ENCODE assay signal across 1 cellular context in genomic region chr16:54102888-54103866, GRCh38.
TF ChIP-seq lines count a peak whose summit lies in the region.

No MANE protein-coding gene starts in this region.

TF ChIP-seq in HepG2, 621 proteins besides CTCF, POLR2A, EP300 and RAD21 (continued from another document and continues in another):
- TF ChIP-seq LRRFIP1 (CRISPR knock-in tag; conservative IDR thresholded peaks at IDR 0.05), result no peak
- no peak for TF ChIP-seq ZNF160 (CRISPR knock-in tag; IDR thresholded peaks at IDR 0.05)
- TF ChIP-seq GABPB1 (CRISPR knock-in tag; IDR thresholded peaks at IDR 0.05), result no peak
- TF ChIP-seq ATF3 (CRISPR knock-in tag; IDR thresholded peaks at IDR 0.05), result no peak
- TF ChIP-seq ZNF205 (CRISPR knock-in tag; IDR thresholded peaks at IDR 0.05), result peak; percentile 84
- no peak for TF ChIP-seq ZNF468 (CRISPR knock-in tag; IDR thresholded peaks at IDR 0.05)
- peak; percentile 94; the same call in 1 of the 2 replicates for TF ChIP-seq MED13 (CRISPR knock-in tag; IDR thresholded peaks at IDR 0.05)
- TF ChIP-seq ZNF878 (CRISPR knock-in tag; IDR thresholded peaks at IDR 0.05), result 0 out of 2 replicates have a peak, but pooled peaks have one; percentile 14
- TF ChIP-seq CCAR2 (optimal IDR thresholded peaks at IDR 0.05; ENCODE audit: low read depth, low read length), result no peak
- no peak for TF ChIP-seq ZNF598 (CRISPR knock-in tag; IDR thresholded peaks at IDR 0.05; ENCODE audit: borderline replicate concordance)
- TF ChIP-seq PHB2 (IDR thresholded peaks at IDR 0.05; ENCODE audit: partially characterized antibody), result no peak
- TF ChIP-seq ATAD3A (CRISPR knock-in tag; IDR thresholded peaks at IDR 0.05), result no peak
- no peak for TF ChIP-seq ZNF619 (CRISPR knock-in tag; IDR thresholded peaks at IDR 0.05)
- TF ChIP-seq GMEB1 (CRISPR knock-in tag; IDR thresholded peaks at IDR 0.05; ENCODE audit: borderline replicate concordance), result no peak; the same call in 1 of the 2 replicates
- TF ChIP-seq ZNF547 (CRISPR knock-in tag; IDR thresholded peaks at IDR 0.05), result no peak
- no peak for TF ChIP-seq ZC3H4 (CRISPR knock-in tag; IDR thresholded peaks at IDR 0.05; ENCODE audit: borderline replicate concordance)
- TF ChIP-seq YEATS2 (CRISPR knock-in tag; IDR thresholded peaks at IDR 0.05; ENCODE audit: borderline replicate concordance), result no peak
- TF ChIP-seq HDAC2 (CRISPR knock-in tag; IDR thresholded peaks at IDR 0.05), result peak; percentile 88
- TF ChIP-seq ZNF557 (CRISPR knock-in tag; IDR thresholded peaks at IDR 0.05), result no peak
- TF ChIP-seq SRSF4 (IDR thresholded peaks at IDR 0.05; ENCODE audit: low read depth, low read length, poor library complexity, severe bottlenecking), result no peak
- TF ChIP-seq ZNF652 (CRISPR knock-in tag; IDR thresholded peaks at IDR 0.05; ENCODE audit: borderline replicate concordance, low read depth), result peak; percentile 45; the same call in 1 of the 2 replicates
- TF ChIP-seq ZNF841 (CRISPR knock-in tag; IDR thresholded peaks at IDR 0.05; ENCODE audit: borderline replicate concordance), result no peak
- TF ChIP-seq CSRNP1 (CRISPR knock-in tag; IDR thresholded peaks at IDR 0.05), result no peak
- no peak for TF ChIP-seq CC2D1A (CRISPR knock-in tag; IDR thresholded peaks at IDR 0.05)
- no peak for TF ChIP-seq SRF (IDR thresholded peaks at IDR 0.05; ENCODE audit: low read depth, low read length)
- TF ChIP-seq NFYC (CRISPR knock-in tag; IDR thresholded peaks at IDR 0.05), result no peak
- no peak; the same call in 1 of the 2 replicates for TF ChIP-seq ZNF605 (CRISPR knock-in tag; IDR thresholded peaks at IDR 0.05)
- TF ChIP-seq ZSCAN30 (CRISPR knock-in tag; IDR thresholded peaks at IDR 0.05), result no peak
- TF ChIP-seq KAT7 (CRISPR knock-in tag; IDR thresholded peaks at IDR 0.05; ENCODE audit: borderline replicate concordance), result peak; percentile 76; the same call in 1 of the 2 replicates
- TF ChIP-seq ZNF7 (CRISPR knock-in tag; IDR thresholded peaks at IDR 0.05), result no peak
- no peak for TF ChIP-seq ZNF407 (CRISPR knock-in tag; IDR thresholded peaks at IDR 0.05; ENCODE audit: not compliant biosample characterization)
- TF ChIP-seq SIN3B (IDR thresholded peaks at IDR 0.05; ENCODE audit: low read length), result no peak
- no peak for TF ChIP-seq CBX1 (IDR thresholded peaks at IDR 0.05; ENCODE audit: low read depth)
- TF ChIP-seq CREM (IDR thresholded peaks at IDR 0.05), result peak; percentile 96
- TF ChIP-seq CREM (CRISPR knock-in tag; IDR thresholded peaks at IDR 0.05), result no peak
- TF ChIP-seq FOXM1 (CRISPR knock-in tag; IDR thresholded peaks at IDR 0.05), result no peak
- TF ChIP-seq PRMT3 (CRISPR knock-in tag; IDR thresholded peaks at IDR 0.05; ENCODE audit: borderline replicate concordance, low read depth), result no peak
- TF ChIP-seq KDM2A (CRISPR knock-in tag; IDR thresholded peaks at IDR 0.05; ENCODE audit: borderline replicate concordance, low read depth), result no peak
- TF ChIP-seq ZGPAT (CRISPR knock-in tag; IDR thresholded peaks at IDR 0.05), result peak; percentile 79; the same call in 1 of the 2 replicates
- peak; percentile 88; the same call in 1 of the 2 replicates for TF ChIP-seq RCOR2 (CRISPR knock-in tag; IDR thresholded peaks at IDR 0.05)
- no peak for TF ChIP-seq MTF2 (CRISPR knock-in tag; IDR thresholded peaks at IDR 0.05; ENCODE audit: borderline replicate concordance)
- TF ChIP-seq ZNF484 (CRISPR knock-in tag; IDR thresholded peaks at IDR 0.05; ENCODE audit: borderline replicate concordance, low read depth), result no peak
- TF ChIP-seq ZFP1 (CRISPR knock-in tag; IDR thresholded peaks at IDR 0.05), result peak; percentile 79; the same call in 1 of the 2 replicates
- 0 out of 2 replicates have a peak, but pooled peaks have one; percentile 7 for TF ChIP-seq LCORL (IDR thresholded peaks at IDR 0.05)
- TF ChIP-seq LCORL (CRISPR knock-in tag; IDR thresholded peaks at IDR 0.05), result peak; percentile 75; the same call in 1 of the 2 replicates
- TF ChIP-seq DR1 (CRISPR knock-in tag; IDR thresholded peaks at IDR 0.05), result no peak
- TF ChIP-seq EHMT2 (IDR thresholded peaks at IDR 0.05; ENCODE audit: borderline replicate concordance, low read depth, low read length), result peak; percentile 64; the same call in 1 of the 2 replicates
- TF ChIP-seq FIP1L1 (IDR thresholded peaks at IDR 0.05; ENCODE audit: borderline replicate concordance, insufficient read depth, low read depth, low read length), result no peak
- no peak for TF ChIP-seq ETV6 (CRISPR knock-in tag; conservative IDR thresholded peaks at IDR 0.05)
- TF ChIP-seq ZNF550 (CRISPR knock-in tag; IDR thresholded peaks at IDR 0.05; ENCODE audit: borderline replicate concordance), result no peak
- 0 out of 2 replicates have a peak, but pooled peaks have one; percentile 66 for TF ChIP-seq ZNF224 (CRISPR knock-in tag; IDR thresholded peaks at IDR 0.05)
- TF ChIP-seq ATF7-NPFF (CRISPR knock-in tag; IDR thresholded peaks at IDR 0.05; ENCODE audit: low read depth), result no peak
- no peak; the same call in 1 of the 2 replicates for TF ChIP-seq ZNF569 (CRISPR knock-in tag; IDR thresholded peaks at IDR 0.05; ENCODE audit: borderline replicate concordance)
- no peak for TF ChIP-seq SNRNP70 (IDR thresholded peaks at IDR 0.05; ENCODE audit: low read depth, low read length)
- TF ChIP-seq SCMH1 (CRISPR knock-in tag; IDR thresholded peaks at IDR 0.05; ENCODE audit: borderline replicate concordance), result no peak
- TF ChIP-seq HNF4G (IDR thresholded peaks at IDR 0.05; ENCODE audit: borderline replicate concordance, low read depth, low read length), result peak; percentile 58; the same call in 1 of the 2 replicates
- TF ChIP-seq HNF4G (CRISPR knock-in tag; IDR thresholded peaks at IDR 0.05; ENCODE audit: borderline replicate concordance, low read depth), result no peak
- no peak for TF ChIP-seq ZNF496 (CRISPR knock-in tag; IDR thresholded peaks at IDR 0.05; ENCODE audit: insufficient replicate concordance)
- TF ChIP-seq TBX3 (IDR thresholded peaks at IDR 0.05; ENCODE audit: borderline replicate concordance), result no peak
- TF ChIP-seq STAT5B (CRISPR knock-in tag; IDR thresholded peaks at IDR 0.05), result no peak
- peak; percentile 96 for TF ChIP-seq NFIC (IDR thresholded peaks at IDR 0.05; ENCODE audit: low read length)
- peak; percentile 80 for TF ChIP-seq SAP130 (CRISPR knock-in tag; IDR thresholded peaks at IDR 0.05; ENCODE audit: low read depth)
